Comparison of ENCODE assay signal across 9 cellular contexts in the genomic region with DNA sequence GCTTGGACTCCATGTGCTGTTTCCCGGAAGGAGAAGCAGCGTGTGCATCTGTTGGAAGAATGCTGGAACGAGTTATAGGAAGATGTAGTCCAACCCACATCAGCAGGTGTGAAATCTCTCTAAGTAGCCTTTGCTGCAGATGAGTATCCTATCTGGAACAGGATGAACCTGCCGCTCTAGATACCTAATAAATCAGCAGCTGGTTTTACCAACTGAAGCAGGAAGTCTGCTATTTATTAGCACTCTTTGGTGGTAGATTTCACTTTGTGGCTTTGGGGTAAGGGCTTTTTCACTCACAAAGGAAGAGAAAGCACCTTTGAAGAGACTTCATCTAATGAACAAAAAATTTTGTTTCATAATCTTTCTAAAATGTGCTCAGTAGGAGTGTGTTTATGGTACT.
DNase-seq lines count a peak whose midpoint lies in the region; ATAC-seq and TF ChIP-seq lines count a peak whose summit lies in the region.
"Had no signal": no experiment of that assay in that cellular context is flagged by ENCODE, and none has a peak within 500 bp of the region (broad histone marks: within the 10 kb centered on the region; RNA-seq: fewer than 3 reads in every experiment).

No MANE protein-coding gene starts in this region.

- H3K27ac Mint-ChIP-seq in CD8-positive, alpha-beta T cell, result peak overlapping the region; percentile 73

- H3K4me3 Mint-ChIP-seq in CD8-positive, alpha-beta T cell, result peak overlapping the region; percentile 49

- H3K9me3 ChIP-seq in CD8-positive, alpha-beta T cell (ENCODE audit: low read length), result no peaks in the 10 kb centered on the region
- H3K9me3 ChIP-seq in OCI-LY7 (ENCODE audit: low read length) (no peaks in the 10 kb centered on the region), hepatocyte (ENCODE audit: low read depth) (no peaks in the 10 kb centered on the region), breast epithelium (no peaks in the 10 kb centered on the region)

- no peak overlapping the region for H3K27ac ChIP-seq in CD8-positive, alpha-beta T cell (ENCODE audit: low read depth, low read length)
- H3K27ac ChIP-seq in OCI-LY7 (ENCODE audit: low read depth, low read length, poor library complexity, severe bottlenecking), result peak overlapping the region; percentile 80
- H3K27ac ChIP-seq in hepatocyte, result no peak overlapping the region
- H3K27ac ChIP-seq in breast epithelium, result no peak overlapping the region
- H3K27ac ChIP-seq in dorsolateral prefrontal cortex, result peak overlapping the region in 25 of 59 donors; percentile 9 to 94 (median 83)

- DNase-seq in CD8-positive, alpha-beta T cell, result no peak
- peak; percentile 80 for DNase-seq in OCI-LY7 (ENCODE audit: low spot score)
- no peak for DNase-seq in hepatocyte (ENCODE audit: low spot score)
- DNase-seq in breast epithelium (ENCODE audit: low spot score in 2 of 2), result no peak
- DNase-seq in dorsolateral prefrontal cortex, result no peak
- DNase-seq in stimulated activated CD4-positive, alpha-beta T cell treated with anti-CD3 and anti-CD28 coated beads, Interleukin-4, amount 100 ng/mL, for 4 hours, result no peak
- DNase-seq: NCI-H774 had no signal

- H3K9me2 ChIP-seq in OCI-LY7 (ENCODE audit: insufficient read depth, low read length), result no peaks in the 10 kb centered on the region
- H3K9me2 ChIP-seq in hepatocyte (replicated peaks; ENCODE audit: insufficient read depth), result no peaks in the 10 kb centered on the region

- H3K9me3 Mint-ChIP-seq in CD8-positive, alpha-beta T cell, result no peaks in the 10 kb centered on the region

- WGBS in hepatocyte (ENCODE audit: low lambda C conversion rate, missing lambda C conversion rate), result 64% methylated on average over 4 of the region's 4 CpGs

- no peaks in the 10 kb centered on the region for H3K36me3 ChIP-seq in CD8-positive, alpha-beta T cell (ENCODE audit: insufficient read depth, low read length)
- H3K36me3 ChIP-seq in OCI-LY7 (ENCODE audit: insufficient read depth, low read length), result peaks cover 40% of the 10 kb centered on the region
- no peaks in the 10 kb centered on the region for H3K36me3 ChIP-seq in hepatocyte (replicated peaks; ENCODE audit: insufficient read depth, low read depth)
- H3K36me3 ChIP-seq in breast epithelium, result no peaks in the 10 kb centered on the region

- no peak for TF ChIP-seq CTCF in CD8-positive, alpha-beta T cell (IDR thresholded peaks at IDR 0.05)
- TF ChIP-seq CTCF in OCI-LY7 (conservative IDR thresholded peaks at IDR 0.05; ENCODE audit: low read length), result no peak
- TF ChIP-seq CTCF in hepatocyte (IDR thresholded peaks at IDR 0.05; ENCODE audit: poor library complexity), result no peak
- TF ChIP-seq CTCF in breast epithelium (IDR thresholded peaks at IDR 0.05), result no peak
- TF ChIP-seq CTCF in dorsolateral prefrontal cortex (IDR thresholded peaks at IDR 0.05 in 54 of 56, conservative IDR thresholded peaks at IDR 0.05 in 2 of 56; ENCODE audit: low read depth in 1 of 56, partially characterized antibody in 56 of 56), result no peak

- H3K4me2 ChIP-seq in OCI-LY7 (ENCODE audit: low read length) (peak overlapping the region; percentile 57), hepatocyte (no peak overlapping the region)

- no peaks in the 10 kb centered on the region for H3K27me3 ChIP-seq in CD8-positive, alpha-beta T cell (ENCODE audit: insufficient read depth, low read length)
- H3K27me3 ChIP-seq in hepatocyte, result no peaks in the 10 kb centered on the region
- no peaks in the 10 kb centered on the region for H3K27me3 ChIP-seq in breast epithelium
- no peaks in the 10 kb centered on the region for H3K27me3 ChIP-seq in dorsolateral prefrontal cortex

- peaks cover 38% of the 10 kb centered on the region for H3K4me1 ChIP-seq in CD8-positive, alpha-beta T cell (ENCODE audit: insufficient read depth, low read length)
- H3K4me1 ChIP-seq in OCI-LY7 (ENCODE audit: insufficient read depth, low read length, poor library complexity, severe bottlenecking) (peaks cover 45% of the 10 kb centered on the region), hepatocyte (ENCODE audit: insufficient read depth) (no peaks in the 10 kb centered on the region), breast epithelium (no peaks in the 10 kb centered on the region)

- intact Hi-C loops in CD8-positive, alpha-beta T cell (cut with DNase I, micrococcal nuclease), result loop anchor here (5.0 to 10.0 kb wide), 3 partner anchors 63 to 199 kb away; no protein-coding TSS in a partner anchor
- intact Hi-C loops in OCI-LY7 (cut with micrococcal nuclease; ENCODE audit: unreplicated experiment) (loop anchor here (1.0 to 5.0 kb wide), 5 partner anchors 130 to 468 kb away; partner anchors contain the start of genes LAMP3 and MCCC1), breast epithelium (cut with DNase I; ENCODE audit: low total_unique reads) (no loop called here), dorsolateral prefrontal cortex (cut with DNase I) (loop anchor here (5.0 to 10.0 kb wide), 3 partner anchors 61 to 181 kb away; partner anchors contain the start of genes MCCC1 (in 2 of the 2) and DCUN1D1 (in 1 of the 2))

- CTCF ChIA-PET in CD8-positive, alpha-beta T cell (lab: Charles Lee), result no interaction called here
- CTCF ChIA-PET in OCI-LY7 (lab: Charles Lee; ENCODE audit: unreplicated experiment), result no interaction called here

- no peaks in the 10 kb centered on the region for H3K27me3 Mint-ChIP-seq in CD8-positive, alpha-beta T cell (ENCODE audit: low read depth)

- POLR2A ChIA-PET in CD8-positive, alpha-beta T cell (lab: Charles Lee), result interaction anchor here (1.3 kb wide), 1 partner anchor 9 kb away, joined by 3 read pairs; no protein-coding TSS in a partner anchor
- POLR2A ChIA-PET in OCI-LY7 (lab: Charles Lee), result interaction anchor here (1.3 to 2.4 kb wide), 2 partner anchors 12 to 202 kb away, joined by 3 to 6 read pairs; no protein-coding TSS in a partner anchor

- H3K4me1 Mint-ChIP-seq in CD8-positive, alpha-beta T cell (ENCODE audit: low read depth), result peaks cover 57% of the 10 kb centered on the region

- TF ChIP-seq POLR2A in breast epithelium (IDR thresholded peaks at IDR 0.05), result no peak

- H2AFZ ChIP-seq in OCI-LY7 (ENCODE audit: low read length), result peak overlapping the region; percentile 32; the same call in 1 of the 2 replicates
- no peak overlapping the region for H2AFZ ChIP-seq in hepatocyte

- H3K79me2 ChIP-seq in OCI-LY7 (ENCODE audit: insufficient read depth, low read depth, low read length), result no peaks in the 10 kb centered on the region
- no peaks in the 10 kb centered on the region for H3K79me2 ChIP-seq in hepatocyte

- ATAC-seq in CD8-positive, alpha-beta T cell, result peak; percentile 61
- ATAC-seq in GM19025 (IDR thresholded peaks at IDR 0.05; ENCODE audit: low read depth, unreplicated experiment), result peak; percentile 81
- peak; percentile 70 for ATAC-seq in HG03039 (IDR thresholded peaks at IDR 0.05; ENCODE audit: unreplicated experiment)

- peaks cover 14% of the 10 kb centered on the region for H3K36me3 Mint-ChIP-seq in CD8-positive, alpha-beta T cell

- no peak overlapping the region for H3K4me3 ChIP-seq in CD8-positive, alpha-beta T cell (ENCODE audit: low read depth, low read length)
- peak overlapping the region; percentile 16 for H3K4me3 ChIP-seq in OCI-LY7 (ENCODE audit: low read depth, low read length, poor library complexity, severe bottlenecking)
- no peak overlapping the region for H3K4me3 ChIP-seq in hepatocyte
- H3K4me3 ChIP-seq in breast epithelium, result no peak overlapping the region
- H3K4me3 ChIP-seq in dorsolateral prefrontal cortex, result no peak overlapping the region

- H4K20me1 ChIP-seq in OCI-LY7 (ENCODE audit: insufficient read depth, low read length) (no peaks in the 10 kb centered on the region), hepatocyte (ENCODE audit: insufficient read depth, poor library complexity, severe bottlenecking) (no peaks in the 10 kb centered on the region)

- BruUV-seq in OCI-LY7 (replicated peaks; lab: Mats Ljungman, UMichigan), result no TSS peak
